11 cellular contexts compared by ENCODE assay signal in genomic region chr11:103317118-103317517, GRCh38.
"Had no signal": no experiment of that assay in that cellular context is flagged by ENCODE, and none has a peak within 500 bp of the region (broad histone marks: within the 10 kb centered on the region; RNA-seq: fewer than 3 reads in every experiment).

No MANE protein-coding gene starts in this region.

- DNase-seq: activated CD4-positive, alpha-beta T cell treated with anti-CD3 and anti-CD28 coated beads, Interleukin-2, amount 50 U/mL, for 4 hours; activated CD4-positive, CD25-positive, alpha-beta regulatory T cell treated with anti-CD3 and anti-CD28 coated beads, Interleukin-2, amount 50 U/mL, for 72 hours; activated effector memory CD4-positive, alpha-beta T cell treated with Interleukin-2 at 50 U/mL for 16 hours; activated T-cell treated with anti-CD3 and anti-CD28 coated beads, Interleukin-2, amount 50 U/mL, for 1 hour; anterior cingulate cortex; pancreas; stimulated activated CD4-positive, alpha-beta T cell treated with anti-CD3 and anti-CD28 coated beads, Interleukin-15, amount 100 ng/mL, for 24 hours; stimulated activated CD4-positive, alpha-beta T cell treated with anti-CD3 and anti-CD28 coated beads, Interleukin-4, amount 100 ng/mL, for 24 hours; upper lobe of right lung had no signal

- H2AFZ ChIP-seq: hepatocyte had no signal

- ATAC-seq: pancreas, upper lobe of right lung had no signal

- H3K27me3 ChIP-seq: cardiac muscle cell, hepatocyte, pancreas, upper lobe of right lung had no signal

- H3K4me1 ChIP-seq: pancreas, upper lobe of right lung had no signal

- H3K4me3 ChIP-seq: cardiac muscle cell, hepatocyte, pancreas, upper lobe of right lung had no signal

- H3K36me3 ChIP-seq: cardiac muscle cell, pancreas, upper lobe of right lung had no signal

- H3K4me2 ChIP-seq: hepatocyte had no signal

- H3K9me3 ChIP-seq: pancreas, upper lobe of right lung had no signal

- H3K27ac ChIP-seq: cardiac muscle cell, hepatocyte, pancreas, upper lobe of right lung had no signal

- H3K79me2 ChIP-seq: hepatocyte had no signal
